ENCODE assay signal across 10 cellular contexts in genomic region chr1:202106340-202107284, GRCh38. TPM values are rescaled to one million over a fixed set of nuclear protein-coding genes. Genes with fewer than 3 reads are reported as not detected.
DNase-seq lines count a peak whose midpoint lies in the region; ATAC-seq and TF ChIP-seq lines count a peak whose summit lies in the region.
"Had no signal": no experiment of that assay in that cellular context is flagged by ENCODE, and none has a peak within 500 bp of the region (broad histone marks: within the 10 kb centered on the region; RNA-seq: fewer than 3 reads in every experiment).

No MANE protein-coding gene starts in this region.

- H3K27ac Mint-ChIP-seq in activated T-helper 2 cell treated with anti-CD3 and anti-CD28 coated beads, Interferon-gamma antibody, Interleukin-2, Interleukin-4, amounts not matched to agents 10 μg/mL and 5 μg/mL and 100 μg/mL, durations not matched to agents 14 hours and 24 hours and 36 hours: no peak overlapping the region
- H3K27ac Mint-ChIP-seq: activated CD4-positive, alpha-beta memory T cell treated with anti-CD3 and anti-CD28 coated beads, Interleukin-2, amount 10 ng/mL, durations not matched to agents 7 days and 5 days had no signal

- no peaks in the 10 kb centered on the region for H3K4me1 Mint-ChIP-seq in activated T-helper 2 cell treated with anti-CD3 and anti-CD28 coated beads, Interferon-gamma antibody, Interleukin-2, Interleukin-4, amounts not matched to agents 10 μg/mL and 5 μg/mL and 100 μg/mL, durations not matched to agents 14 hours and 24 hours and 36 hours (ENCODE audit: low read depth)
- H3K4me1 Mint-ChIP-seq: activated CD4-positive, alpha-beta memory T cell treated with anti-CD3 and anti-CD28 coated beads, Interleukin-2, amount 10 ng/mL, durations not matched to agents 7 days and 5 days had no signal

- ATAC-seq in RWPE2 (ENCODE audit: low read depth): peak; percentile 26; the same call in 2 of the 3 replicates
- peak; percentile 62 for ATAC-seq in left colon
- peak; percentile 31 to 71 for ATAC-seq in upper lobe of left lung (ENCODE audit: low FRiP score in 2 of 2)
- no peak for ATAC-seq in HG03139 (IDR thresholded peaks at IDR 0.05; ENCODE audit: unreplicated experiment)

- peak in 1 of 4 donors; percentile 21 for TF ChIP-seq POLR2A in upper lobe of left lung (IDR thresholded peaks at IDR 0.05)

- H3K9me3 ChIP-seq in RWPE2 (ENCODE audit: severe bottlenecking) (no peaks in the 10 kb centered on the region), upper lobe of left lung (no peaks in the 10 kb centered on the region)

- H3K36me3 Mint-ChIP-seq in activated T-helper 2 cell treated with anti-CD3 and anti-CD28 coated beads, Interferon-gamma antibody, Interleukin-2, Interleukin-4, amounts not matched to agents 10 μg/mL and 5 μg/mL and 100 μg/mL, durations not matched to agents 14 hours and 24 hours and 36 hours (ENCODE audit: low read depth): no peaks in the 10 kb centered on the region

- DNase-seq in SIG-M5 treated with dmso at 0.1 percent for 504 hours (lab: John Stamatoyannopoulos, UW; ENCODE audit: unreplicated experiment) (peak; percentile 54), SIG-M5 (lab: John Stamatoyannopoulos, UW) (no peak), RWPE2 (ENCODE audit: low spot score) (no peak), left colon (peak; percentile 85 to 95), upper lobe of left lung (peak in 1 of 2 donors; percentile 93), GM19240 (ENCODE audit: insufficient read length, low spot score) (no peak)
- no peak for DNase-seq in activated T-helper 2 cell treated with anti-CD3 and anti-CD28 coated beads, Interferon-gamma antibody, Interleukin-2, Interleukin-4, amounts not matched to agents 10 μg/mL and 5 μg/mL and 100 μg/mL, durations not matched to agents 14 hours and 24 hours and 36 hours (ENCODE audit: low spot score)
- DNase-seq: activated CD4-positive, alpha-beta memory T cell treated with anti-CD3 and anti-CD28 coated beads, Interleukin-2, amount 10 ng/mL, durations not matched to agents 7 days and 5 days; occipital lobe had no signal

- no peaks in the 10 kb centered on the region for H3K27me3 Mint-ChIP-seq in activated T-helper 2 cell treated with anti-CD3 and anti-CD28 coated beads, Interferon-gamma antibody, Interleukin-2, Interleukin-4, amounts not matched to agents 10 μg/mL and 5 μg/mL and 100 μg/mL, durations not matched to agents 14 hours and 24 hours and 36 hours (ENCODE audit: low read depth)

- H3K27ac ChIP-seq in RWPE2 (ENCODE audit: poor library complexity, severe bottlenecking) (no peak overlapping the region), upper lobe of left lung (peak overlapping the region; percentile 61 to 85 (median 67))

- no peaks in the 10 kb centered on the region for H3K36me3 ChIP-seq in RWPE2 (ENCODE audit: low read depth)
- H3K36me3 ChIP-seq in upper lobe of left lung: no peaks in the 10 kb centered on the region

- H3K4me3 ChIP-seq in RWPE2 (ENCODE audit: severe bottlenecking) (no peak overlapping the region), upper lobe of left lung (no peak overlapping the region)

- H3K27me3 ChIP-seq in RWPE2 (ENCODE audit: insufficient read depth, poor library complexity, severe bottlenecking) (no peaks in the 10 kb centered on the region), upper lobe of left lung (no peaks in the 10 kb centered on the region)

- TF ChIP-seq CTCF in RWPE2 (IDR thresholded peaks at IDR 0.05; ENCODE audit: poor library complexity, severe bottlenecking): no peak
- no peak for TF ChIP-seq CTCF in upper lobe of left lung (IDR thresholded peaks at IDR 0.05)

- intact Hi-C loops in left colon (cut with DNase I, micrococcal nuclease): no loop called here
- intact Hi-C loops in activated T-helper 2 cell treated with anti-CD3 and anti-CD28 coated beads, Interferon-gamma antibody, Interleukin-2, Interleukin-4, amounts not matched to agents 10 μg/mL and 5 μg/mL and 100 μg/mL, durations not matched to agents 14 hours and 24 hours and 36 hours (cut with micrococcal nuclease): no loop called here

- H3K9me3 Mint-ChIP-seq in activated T-helper 2 cell treated with anti-CD3 and anti-CD28 coated beads, Interferon-gamma antibody, Interleukin-2, Interleukin-4, amounts not matched to agents 10 μg/mL and 5 μg/mL and 100 μg/mL, durations not matched to agents 14 hours and 24 hours and 36 hours: no peaks in the 10 kb centered on the region
- H3K9me3 Mint-ChIP-seq: activated CD4-positive, alpha-beta memory T cell treated with anti-CD3 and anti-CD28 coated beads, Interleukin-2, amount 10 ng/mL, durations not matched to agents 7 days and 5 days had no signal

- peak in 1 of 4 donors; percentile 4 for TF ChIP-seq EP300 in upper lobe of left lung (IDR thresholded peaks at IDR 0.05)

- H3K4me1 ChIP-seq in RWPE2 (ENCODE audit: insufficient read depth, poor library complexity, severe bottlenecking): peaks cover 7% of the 10 kb centered on the region
- peaks cover 0 to 23% (median 8%) of the 10 kb centered on the region in 4 donors for H3K4me1 ChIP-seq in upper lobe of left lung

- H3K4me3 Mint-ChIP-seq in activated T-helper 2 cell treated with anti-CD3 and anti-CD28 coated beads, Interferon-gamma antibody, Interleukin-2, Interleukin-4, amounts not matched to agents 10 μg/mL and 5 μg/mL and 100 μg/mL, durations not matched to agents 14 hours and 24 hours and 36 hours (ENCODE audit: low read depth): no peak overlapping the region
- H3K4me3 Mint-ChIP-seq: activated CD4-positive, alpha-beta memory T cell treated with anti-CD3 and anti-CD28 coated beads, Interleukin-2, amount 10 ng/mL, durations not matched to agents 7 days and 5 days had no signal

- WGBS in upper lobe of left lung, 2 donors: 79 to 83% methylated on average over 10 to 11 of the region's 11 CpGs

RNA-seq across cellular contexts. Expression of gene GPR37L1, which starts 16.1 kb away (rescaled TPM):
- total RNA-seq in left colon (1 to 10 TPM in 1 of 2 donors, under 1 TPM in 1; 0.76 to 2.1 TPM), upper lobe of left lung (under 1 TPM in 3 of 6 donors, not detected in 3; under 0.01 to 0.07 (median 0.03) TPM)
- total RNA-seq in activated T-helper 2 cell treated with anti-CD3 and anti-CD28 coated beads, Interferon-gamma antibody, Interleukin-2, Interleukin-4, amounts not matched to agents 10 μg/mL and 5 μg/mL and 100 μg/mL, durations not matched to agents 14 hours and 24 hours and 36 hours: not detected in 2 replicates
- total RNA-seq: activated CD4-positive, alpha-beta memory T cell treated with anti-CD3 and anti-CD28 coated beads, Interleukin-2, amount 10 ng/mL, durations not matched to agents 7 days and 5 days had no signal

RNA-seq across cellular contexts. Expression of gene ARL8A, which starts 37.9 kb away (rescaled TPM):
- total RNA-seq in left colon (10 to 100 TPM; 45.4 to 49.2 TPM), upper lobe of left lung (10 to 100 TPM; 65.7 to 96.3 (median 88.4) TPM)
- total RNA-seq in activated T-helper 2 cell treated with anti-CD3 and anti-CD28 coated beads, Interferon-gamma antibody, Interleukin-2, Interleukin-4, amounts not matched to agents 10 μg/mL and 5 μg/mL and 100 μg/mL, durations not matched to agents 14 hours and 24 hours and 36 hours: 57.9 and 64.7 TPM in 2 replicates

RNA-seq across cellular contexts. Expression of gene PTPN7, which starts 53.8 kb away (rescaled TPM):
- total RNA-seq in left colon (1 to 10 TPM; 1.8 to 4.7 TPM), upper lobe of left lung (1 to 10 TPM; 4.6 to 9.3 (median 7.7) TPM)
- 388 and 398 TPM in 2 replicates for total RNA-seq in activated T-helper 2 cell treated with anti-CD3 and anti-CD28 coated beads, Interferon-gamma antibody, Interleukin-2, Interleukin-4, amounts not matched to agents 10 μg/mL and 5 μg/mL and 100 μg/mL, durations not matched to agents 14 hours and 24 hours and 36 hours

Comparison
In these comparisons a context has a peak if more than half of its experiments do, and no peak if none do; other contexts are left out.
1. DNase-seq: peak in SIG-M5 treated with dmso at 0.1 percent for 504 hours (single experiment) and left colon (2 of 2); none in SIG-M5 (single experiment), RWPE2 (single experiment), activated T-helper 2 cell treated with anti-CD3 and anti-CD28 coated beads, Interferon-gamma antibody, Interleukin-2, Interleukin-4, amounts not matched to agents 10 μg/mL and 5 μg/mL and 100 μg/mL, durations not matched to agents 14 hours and 24 hours and 36 hours (single experiment) and GM19240 (single experiment).
2. RNA of gene PTPN7, which starts 53.8 kb away (total RNA-seq): 388 to 398 TPM in activated T-helper 2 cell treated with anti-CD3 and anti-CD28 coated beads, Interferon-gamma antibody, Interleukin-2, Interleukin-4, amounts not matched to agents 10 μg/mL and 5 μg/mL and 100 μg/mL, durations not matched to agents 14 hours and 24 hours and 36 hours; 4.6 to 9.3 TPM in upper lobe of left lung and 1.8 to 4.7 TPM in left colon; every median in the first group is over 10 times any median in the second.